Comparison of ENCODE assay signal across 16 cellular contexts in the genomic region with DNA sequence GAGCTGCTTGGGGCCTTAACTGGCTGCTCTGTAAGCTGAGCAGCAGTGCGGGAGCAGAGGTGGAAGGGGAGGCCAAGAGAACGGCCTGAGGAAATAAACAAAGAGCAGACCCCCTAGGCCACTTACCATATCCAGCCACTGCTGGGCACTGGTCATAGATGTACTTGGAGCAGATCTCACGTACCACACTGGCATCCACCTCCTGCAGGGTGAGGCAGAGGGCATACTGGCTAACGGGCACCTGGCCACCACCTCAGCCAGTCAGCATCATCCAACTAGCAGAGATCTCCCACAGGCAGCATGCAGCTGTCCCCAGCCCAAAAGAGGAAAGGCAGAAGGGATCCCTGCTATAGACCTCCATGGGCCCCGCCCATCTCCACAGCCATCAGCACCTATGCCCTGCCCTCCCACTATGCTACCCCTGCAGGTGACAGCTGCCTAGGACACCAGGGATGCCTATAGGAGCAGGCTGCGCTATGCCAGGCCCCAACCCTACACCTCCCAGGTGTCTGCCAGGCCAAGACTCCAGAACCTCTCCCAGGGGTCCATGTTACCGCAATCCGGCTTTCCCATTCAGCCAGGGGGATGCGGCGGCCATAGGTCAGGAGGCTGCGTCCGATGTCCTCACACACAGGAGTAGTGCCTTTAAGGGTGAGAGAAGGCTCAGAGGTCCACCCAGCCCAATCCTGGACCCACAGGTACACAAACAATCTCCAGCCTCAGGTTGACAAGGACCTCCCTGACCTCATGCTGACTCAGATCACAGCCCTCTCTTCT. TPM values are rescaled to one million over a fixed set of nuclear protein-coding genes. Genes with fewer than 3 reads are reported as not detected.
A peak's percentile ranks its signal among the peaks of the same experiment; 100 is the strongest.
DNase-seq lines count a peak whose midpoint lies in the region; ATAC-seq, FAIRE-seq and TF ChIP-seq lines count a peak whose summit lies in the region.
"Had no signal": no experiment of that assay in that cellular context is flagged by ENCODE, and none has a peak within 500 bp of the region (broad histone marks: within the 10 kb centered on the region; RNA-seq: fewer than 3 reads in every experiment).

No MANE protein-coding gene starts in this region.

- in situ Hi-C loops in ACHN (cut with HindIII; ENCODE audit: low pct_ligation_motif_present, low pct_unique_long_range_greater_than_20kb, low sequenced_read_pairs) = no loop called here

- TF ChIP-seq RAD21 in A549 (conservative IDR thresholded peaks at IDR 0.05 in 1 of 2, IDR thresholded peaks at IDR 0.05 in 1 of 2) = no peak

- no peak for TF ChIP-seq POLR2A in A549 (IDR thresholded peaks at IDR 0.05; ENCODE audit: low read length)
- TF ChIP-seq POLR2A in adrenal gland (IDR thresholded peaks at IDR 0.05) = no peak

- H3K4me3 ChIP-seq in A549 (no peak overlapping the region), SJSA1 (no peak overlapping the region), right atrium auricular region (no peak overlapping the region), skeletal muscle tissue (ENCODE audit: low read length in 3 of 3) (peak overlapping the region in 2 of 3 donors; percentile 30 to 52), adrenal gland (no peak overlapping the region)
- H3K4me3 ChIP-seq: dorsolateral prefrontal cortex, GM23338, pancreas, thyroid gland had no signal

- H3K9me3 ChIP-seq in A549 (no peaks in the 10 kb centered on the region), SJSA1 (replicated peaks) (no peaks in the 10 kb centered on the region), right atrium auricular region (no peaks in the 10 kb centered on the region), skeletal muscle tissue (ENCODE audit: control insufficient read depth in 3 of 3, low read length in 3 of 3) (no peaks in the 10 kb centered on the region), adrenal gland (replicated peaks in 1 of 3) (no peaks in the 10 kb centered on the region)
- H3K9me3 ChIP-seq: pancreas, thyroid gland had no signal

- no peak for FAIRE-seq in A549 (lab: Jason Lieb, UNC)
- FAIRE-seq: D721Med, pancreas, TTC549 had no signal

- no peaks in the 10 kb centered on the region for H3K27me3 ChIP-seq in SJSA1 (replicated peaks)
- H3K27me3 ChIP-seq in right atrium auricular region = no peaks in the 10 kb centered on the region
- no peaks in the 10 kb centered on the region for H3K27me3 ChIP-seq in skeletal muscle tissue (ENCODE audit: control insufficient read depth in 3 of 3, insufficient read depth in 3 of 3, low read length in 3 of 3)
- no peaks in the 10 kb centered on the region for H3K27me3 ChIP-seq in adrenal gland
- H3K27me3 ChIP-seq: pancreas, thyroid gland had no signal

- intact Hi-C loops in adrenal gland (cut with DNase I) = no loop called here

- DNase-seq in A549 (ENCODE audit: low read depth in 1 of 2, low spot score in 1 of 2) (no peak), SJSA1 (ENCODE audit: low read depth in 1 of 2, low spot score in 2 of 2) (no peak), right atrium auricular region (ENCODE audit: low spot score) (no peak), adrenal gland (no peak), occipital lobe (lab: John Stamatoyannopoulos, UW) (no peak), ACHN (no peak)
- DNase-seq in stimulated activated CD8-positive, alpha-beta memory T cell treated with anti-CD3 and anti-CD28 coated beads, Interleukin-4, amount 100 ng/mL, for 48 hours = no peak
- DNase-seq: activated CD8-positive, alpha-beta T cell treated with anti-CD3 and anti-CD28 coated beads, Interleukin-2, amount 10 ng/mL, durations not matched to agents 7 days and 5 days; dorsolateral prefrontal cortex; thyroid gland had no signal

- H3K27ac ChIP-seq in A549 (peak overlapping the region; percentile 99 to 100), SJSA1 (peak overlapping the region; percentile 95; the same call in 1 of the 2 replicates), right atrium auricular region (peak overlapping the region; percentile 86 to 95), skeletal muscle tissue (ENCODE audit: low read depth, low read length) (peak overlapping the region; percentile 97), adrenal gland (peak overlapping the region in 2 of 5 donors; percentile 59 to 77)
- H3K27ac ChIP-seq: pancreas, thyroid gland had no signal

- no peak for ATAC-seq in A549
- ATAC-seq: activated CD8-positive, alpha-beta T cell treated with anti-CD3 and anti-CD28 coated beads, Interleukin-2, amount 10 ng/mL, durations not matched to agents 7 days and 5 days; activated T-helper 17 cell treated with anti-CD3 and anti-CD28 coated beads, Interleukin-2, amount 50 U/mL, for 72 hours; GM23338 had no signal

- TF ChIP-seq CTCF in A549 (IDR thresholded peaks at IDR 0.05) (no peak), right atrium auricular region (IDR thresholded peaks at IDR 0.05) (no peak), adrenal gland (IDR thresholded peaks at IDR 0.05) (no peak)

- peaks cover 45% of the 10 kb centered on the region for H3K4me1 ChIP-seq in A549
- peaks cover 63% of the 10 kb centered on the region for H3K4me1 ChIP-seq in SJSA1 (replicated peaks)
- peaks cover 0 to 74% of the 10 kb centered on the region in 2 donors for H3K4me1 ChIP-seq in right atrium auricular region
- peaks cover 59 to 91% (median 76%) of the 10 kb centered on the region in 3 donors for H3K4me1 ChIP-seq in skeletal muscle tissue (ENCODE audit: control insufficient read depth in 3 of 3, insufficient read depth in 3 of 3, low read length in 3 of 3)
- peaks cover 8 to 16% of the 10 kb centered on the region in 2 donors for H3K4me1 ChIP-seq in adrenal gland (replicated peaks in 1 of 2)
- H3K4me1 ChIP-seq: pancreas had no signal

- H3K9ac ChIP-seq in skeletal muscle tissue (ENCODE audit: low read depth in 1 of 3, low read length in 3 of 3) = peak overlapping the region; percentile 55 to 83 (median 63)

- H3K36me3 ChIP-seq in SJSA1 (peaks cover 80% of the 10 kb centered on the region), right atrium auricular region (peaks cover 61% of the 10 kb centered on the region), skeletal muscle tissue (ENCODE audit: control insufficient read depth in 3 of 3, insufficient read depth in 3 of 3, low read length in 3 of 3) (peaks cover 48 to 64% (median 59%) of the 10 kb centered on the region in 3 donors), adrenal gland (replicated peaks in 1 of 2) (peaks cover 0 to 65% of the 10 kb centered on the region in 2 donors)

- 98% methylated on average over 8 of the region's 12 CpGs for WGBS in A549 (ENCODE audit: missing lambda C conversion rate)
- WGBS in adrenal gland, 4 donors = 89 to 95% (median 94%) methylated on average over 7 to 12 of the region's 12 CpGs

- TF ChIP-seq EP300 in A549 (IDR thresholded peaks at IDR 0.05) = no peak

- peak overlapping the region; percentile 96 for H3K4me2 ChIP-seq in A549
- H3K4me2 ChIP-seq: GM23338 had no signal

- CTCF ChIA-PET in A549 (lab: Yijun Ruan, JAX) = interaction anchor here (1.0 to 4.6 kb wide), 3 partner anchors 12 to 35 kb away, joined by 5 to 19 read pairs (median 5); a partner anchor contains a TSS

- POLR2A ChIA-PET in A549 (lab: Yijun Ruan, JAX) = no interaction called here

RNA-seq across cellular contexts. Expression of a gene that starts 4.6 kb away (rescaled TPM):
- 36.5 and 63.0 TPM in 2 replicates for polyA plus RNA-seq in A549 (2011; rRNA removed)
- 82.2 and 86.3 TPM in 2 replicates for polyA plus RNA-seq in A549 (2012; cell fraction: cytosol; rRNA removed)
- 979 and 1,138 TPM in 2 replicates for polyA plus RNA-seq in A549 (2012; cell fraction: nucleus; rRNA removed)
- 213 to 273 TPM (median 240 TPM) in 3 replicates for polyA plus RNA-seq in A549 (2017; fragmentation: RNase III; extraction: RNeasy Plus Mini Kit Qiagen cat#74134 plus additional on column Dnase treatment)
- 53.1 and 64.3 TPM in 2 replicates for polyA minus RNA-seq in A549 (2011; rRNA and poly(A)+ RNA removed)
- 86.6 and 136 TPM in 2 replicates for total RNA-seq in SJSA1 (2014; rRNA removed; shearing (Covaris generic))
- 1 to 10 TPM; 1.9 to 2.6 TPM for total RNA-seq in right atrium auricular region
- total RNA-seq in skeletal muscle tissue = 2.1 TPM
- 1 to 10 TPM in 7 of 8 donors, under 1 TPM in 1; 0.36 to 6.6 (median 2.2) TPM for total RNA-seq in adrenal gland
- 10 to 100 TPM in 2 of 3 donors, under 1 TPM in 1; 0.35 to 66.9 (median 23.2) TPM for polyA plus RNA-seq in adrenal gland
- 1.9 TPM for total RNA-seq in occipital lobe

RNA-seq across cellular contexts. Expression of a gene that starts 9.7 kb away (rescaled TPM):
- polyA plus RNA-seq in A549 (2011; rRNA removed) (279 and 338 TPM in 2 replicates), A549 (2017; fragmentation: RNase III; extraction: RNeasy Plus Mini Kit Qiagen cat#74134 plus additional on column Dnase treatment) (233 to 256 TPM (median 254 TPM) in 3 replicates), adrenal gland (100 to 1,000 TPM; 201 to 298 (median 227) TPM)
- polyA plus RNA-seq in A549 (2012; cell fraction: cytosol; rRNA removed) = 390 and 409 TPM in 2 replicates
- 488 and 556 TPM in 2 replicates for polyA plus RNA-seq in A549 (2012; cell fraction: nucleus; rRNA removed)
- 677 and 753 TPM in 2 replicates for polyA minus RNA-seq in A549 (2011; rRNA and poly(A)+ RNA removed)
- 377 and 397 TPM in 2 replicates for total RNA-seq in SJSA1 (2014; rRNA removed; shearing (Covaris generic))
- total RNA-seq in right atrium auricular region (100 to 1,000 TPM; 847 to 948 TPM), skeletal muscle tissue (182 TPM), adrenal gland (100 to 1,000 TPM; 229 to 383 (median 294) TPM), occipital lobe (124 TPM)

RNA-seq across cellular contexts. Expression of a gene that starts 21.9 kb away (rescaled TPM):
- not detected in 2 replicates for polyA plus RNA-seq in A549 (2011; rRNA removed)
- 0.12 and 0.19 TPM in 2 replicates for polyA plus RNA-seq in A549 (2012; cell fraction: cytosol; rRNA removed)
- 1.0 and 2.2 TPM in 2 replicates for polyA plus RNA-seq in A549 (2012; cell fraction: nucleus; rRNA removed)
- 0.21 TPM in 1 of 3 replicates, not detected in the others for polyA plus RNA-seq in A549 (2017; fragmentation: RNase III; extraction: RNeasy Plus Mini Kit Qiagen cat#74134 plus additional on column Dnase treatment)
- polyA minus RNA-seq in A549 (2011; rRNA and poly(A)+ RNA removed) = not detected in 2 replicates
- total RNA-seq in SJSA1 (2014; rRNA removed; shearing (Covaris generic)) = not detected in 2 replicates
- total RNA-seq in right atrium auricular region = not detected
- not detected for total RNA-seq in skeletal muscle tissue
- total RNA-seq in adrenal gland = not detected
- not detected for polyA plus RNA-seq in adrenal gland
- not detected for total RNA-seq in occipital lobe
- total RNA-seq: dorsolateral prefrontal cortex, GM23338, pancreas, thyroid gland had no signal
- polyA plus RNA-seq: GM23338, pancreas had no signal

RNA-seq across cellular contexts. Expression of a gene that starts 35.6 kb away (rescaled TPM):
- polyA plus RNA-seq in A549 (2011; rRNA removed) (12.5 and 12.7 TPM in 2 replicates), A549 (2017; fragmentation: RNase III; extraction: RNeasy Plus Mini Kit Qiagen cat#74134 plus additional on column Dnase treatment) (20.0 to 25.5 TPM (median 23.2 TPM) in 3 replicates), adrenal gland (10 to 100 TPM in 2 of 3 donors, 1 to 10 TPM in 1; 8.3 to 47.2 (median 23.5) TPM)
- 17.4 and 20.3 TPM in 2 replicates for polyA plus RNA-seq in A549 (2012; cell fraction: cytosol; rRNA removed)
- polyA plus RNA-seq in A549 (2012; cell fraction: nucleus; rRNA removed) = 135 and 159 TPM in 2 replicates
- 21.9 and 24.3 TPM in 2 replicates for polyA minus RNA-seq in A549 (2011; rRNA and poly(A)+ RNA removed)
- total RNA-seq in SJSA1 (2014; rRNA removed; shearing (Covaris generic)) = 10.6 and 16.4 TPM in 2 replicates
- total RNA-seq in right atrium auricular region (10 to 100 TPM in 1 of 2 donors, 1 to 10 TPM in 1; 9.6 to 10.1 TPM), skeletal muscle tissue (9.4 TPM), adrenal gland (10 to 100 TPM in 7 of 8 donors, 1 to 10 TPM in 1; 7.8 to 27.6 (median 15.7) TPM), occipital lobe (4.5 TPM)

RNA-seq across cellular contexts. Expression of a gene that starts 36.1 kb away (rescaled TPM):
- polyA plus RNA-seq in A549 (2011; rRNA removed) = 4.0 and 7.2 TPM in 2 replicates
- polyA plus RNA-seq in A549 (2012; cell fraction: cytosol; rRNA removed) = 5.5 and 7.5 TPM in 2 replicates
- polyA plus RNA-seq in A549 (2012; cell fraction: nucleus; rRNA removed) = 78.7 and 80.5 TPM in 2 replicates
- 14.1 to 15.9 TPM (median 15.6 TPM) in 3 replicates for polyA plus RNA-seq in A549 (2017; fragmentation: RNase III; extraction: RNeasy Plus Mini Kit Qiagen cat#74134 plus additional on column Dnase treatment)
- polyA minus RNA-seq in A549 (2011; rRNA and poly(A)+ RNA removed) = 2.9 and 4.6 TPM in 2 replicates
- total RNA-seq in SJSA1 (2014; rRNA removed; shearing (Covaris generic)) = 10.1 and 12.1 TPM in 2 replicates
- total RNA-seq in right atrium auricular region = not detected
- not detected for total RNA-seq in skeletal muscle tissue
- total RNA-seq in adrenal gland = under 1 TPM in 1 of 8 donors, not detected in 7; 0.14 TPM
- under 1 TPM in 2 of 3 donors, not detected in 1; 0.20 to 0.32 TPM for polyA plus RNA-seq in adrenal gland
- total RNA-seq in occipital lobe = not detected
- total RNA-seq: activated CD8-positive, alpha-beta T cell treated with anti-CD3 and anti-CD28 coated beads, Interleukin-2, amount 10 ng/mL, durations not matched to agents 7 days and 5 days; pancreas; thyroid gland had no signal
- polyA plus RNA-seq: GM23338 had no signal

Comparison
In these comparisons a context has a peak if more than half of its experiments do, and no peak if none do; other contexts are left out.
1. H3K4me3 ChIP-seq: peak in skeletal muscle tissue (2 of 3); none in A549 (single experiment), SJSA1 (single experiment), right atrium auricular region (0 of 2) and adrenal gland (0 of 4).
2. RNA of a gene that starts 4.6 kb away (total RNA-seq): 86.6 to 136 TPM in SJSA1; 1.9 to 2.6 TPM in right atrium auricular region, 0.36 to 6.6 TPM in adrenal gland, 2.1 TPM in skeletal muscle tissue (single experiment) and 1.9 TPM in occipital lobe (single experiment); every median in the first group is over 10 times any median in the second.